In genomic region chr15:63323798-63324651, GRCh38 we compare ENCODE assay signal across 1 cellular context.
TF ChIP-seq lines count a peak whose summit lies in the region.

No MANE protein-coding gene starts in this region.

TF ChIP-seq in SK-N-SH, 30 proteins besides CTCF, POLR2A, EP300 and RAD21 (continued from another document):
- TF ChIP-seq, protein P1, sequence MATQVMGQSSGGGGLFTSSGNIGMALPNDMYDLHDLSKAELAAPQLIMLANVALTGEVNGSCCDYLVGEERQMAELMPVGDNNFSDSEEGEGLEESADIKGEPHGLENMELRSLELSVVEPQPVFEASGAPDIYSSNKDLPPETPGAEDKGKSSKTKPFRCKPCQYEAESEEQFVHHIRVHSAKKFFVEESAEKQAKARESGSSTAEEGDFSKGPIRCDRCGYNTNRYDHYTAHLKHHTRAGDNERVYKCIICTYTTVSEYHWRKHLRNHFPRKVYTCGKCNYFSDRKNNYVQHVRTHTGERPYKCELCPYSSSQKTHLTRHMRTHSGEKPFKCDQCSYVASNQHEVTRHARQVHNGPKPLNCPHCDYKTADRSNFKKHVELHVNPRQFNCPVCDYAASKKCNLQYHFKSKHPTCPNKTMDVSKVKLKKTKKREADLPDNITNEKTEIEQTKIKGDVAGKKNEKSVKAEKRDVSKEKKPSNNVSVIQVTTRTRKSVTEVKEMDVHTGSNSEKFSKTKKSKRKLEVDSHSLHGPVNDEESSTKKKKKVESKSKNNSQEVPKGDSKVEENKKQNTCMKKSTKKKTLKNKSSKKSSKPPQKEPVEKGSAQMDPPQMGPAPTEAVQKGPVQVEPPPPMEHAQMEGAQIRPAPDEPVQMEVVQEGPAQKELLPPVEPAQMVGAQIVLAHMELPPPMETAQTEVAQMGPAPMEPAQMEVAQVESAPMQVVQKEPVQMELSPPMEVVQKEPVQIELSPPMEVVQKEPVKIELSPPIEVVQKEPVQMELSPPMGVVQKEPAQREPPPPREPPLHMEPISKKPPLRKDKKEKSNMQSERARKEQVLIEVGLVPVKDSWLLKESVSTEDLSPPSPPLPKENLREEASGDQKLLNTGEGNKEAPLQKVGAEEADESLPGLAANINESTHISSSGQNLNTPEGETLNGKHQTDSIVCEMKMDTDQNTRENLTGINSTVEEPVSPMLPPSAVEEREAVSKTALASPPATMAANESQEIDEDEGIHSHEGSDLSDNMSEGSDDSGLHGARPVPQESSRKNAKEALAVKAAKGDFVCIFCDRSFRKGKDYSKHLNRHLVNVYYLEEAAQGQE (IDR thresholded peaks at IDR 0.05; ENCODE audit: low read depth, low read length) = no peak
- TF ChIP-seq CHD2 (IDR thresholded peaks at IDR 0.05; ENCODE audit: low read length, partially characterized antibody) (no peak), RFX5 (IDR thresholded peaks at IDR 0.05; ENCODE audit: low read length) (no peak), FOXJ3 (CRISPR knock-in tag; IDR thresholded peaks at IDR 0.05) (no peak), MEF2A (IDR thresholded peaks at IDR 0.05; ENCODE audit: borderline replicate concordance, low read depth) (no peak), MXI1 (IDR thresholded peaks at IDR 0.05; ENCODE audit: low read depth, low read length) (no peak), TCF12 (IDR thresholded peaks at IDR 0.05) (no peak), ELF1 (IDR thresholded peaks at IDR 0.05) (no peak), JUND (IDR thresholded peaks at IDR 0.05) (no peak), TEAD4 (IDR thresholded peaks at IDR 0.05; ENCODE audit: borderline replicate concordance, insufficient read depth) (no peak), FOSL2 (IDR thresholded peaks at IDR 0.05; ENCODE audit: borderline replicate concordance, low read depth) (no peak), RXRA (IDR thresholded peaks at IDR 0.05; ENCODE audit: borderline replicate concordance, low read depth) (no peak), NRF1 (IDR thresholded peaks at IDR 0.05; ENCODE audit: low read depth, low read length) (no peak), TAF1 (IDR thresholded peaks at IDR 0.05; ENCODE audit: borderline replicate concordance, low read depth, low read length) (no peak), RCOR1 (IDR thresholded peaks at IDR 0.05; ENCODE audit: low read length) (no peak), SMC3 (IDR thresholded peaks at IDR 0.05; ENCODE audit: low read depth, low read length) (no peak)
